In the genomic region with DNA sequence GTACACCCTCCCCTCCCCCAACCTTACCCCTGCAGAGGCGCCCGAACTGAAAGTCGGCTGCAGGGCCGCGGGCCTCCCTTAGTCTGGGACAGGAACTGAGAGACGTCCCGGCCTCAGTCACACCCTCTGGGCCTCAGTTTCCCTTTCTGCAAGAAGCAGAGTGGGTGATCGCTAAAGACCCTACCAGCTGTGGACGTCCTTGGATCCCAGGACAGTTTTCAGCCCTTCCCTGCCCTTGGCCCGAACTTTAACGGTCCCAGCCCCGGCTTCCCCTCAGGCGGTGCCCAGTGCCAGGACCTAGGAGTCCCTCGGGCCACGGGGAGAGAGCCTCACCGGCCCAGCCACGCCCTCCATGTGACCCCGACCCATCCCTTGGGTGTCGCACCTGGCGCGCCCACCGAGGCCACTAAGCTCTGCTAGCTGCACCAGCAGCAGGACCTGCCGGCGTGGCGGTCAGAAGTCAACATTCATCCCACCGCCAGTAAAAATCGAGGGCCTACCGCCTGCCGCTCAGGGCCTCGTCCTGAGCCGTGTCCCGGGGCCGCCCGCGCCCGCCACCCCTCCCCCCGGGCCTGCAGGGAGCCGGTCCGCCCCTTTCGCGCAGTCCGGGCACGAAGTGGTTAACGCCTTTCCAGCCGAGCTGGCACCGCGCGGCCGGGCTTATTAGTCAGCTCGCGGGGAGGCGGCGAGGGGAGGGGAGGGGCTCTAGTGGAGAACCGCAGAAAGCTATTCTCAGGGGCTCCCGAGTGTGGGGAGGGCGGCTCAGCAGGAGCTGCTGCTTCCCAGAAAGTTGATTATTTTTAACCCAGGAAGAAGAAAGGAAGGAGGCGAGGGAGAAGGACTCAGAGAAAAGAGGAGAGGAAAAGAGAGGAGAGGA, we compare ENCODE assay signal across 8 cellular contexts.
DNase-seq lines count a peak whose midpoint lies in the region; ATAC-seq and TF ChIP-seq lines count a peak whose summit lies in the region.

No MANE protein-coding gene starts in this region.

- DNase-seq in DMS79 treated with DMSO at 0.1 percent for 48 hours (lab: John Stamatoyannopoulos, UW) = peak; percentile 92
- DNase-seq in MV-4-11 (lab: John Stamatoyannopoulos, UW) = peak; percentile 83
- peak; percentile 59 to 65 (median 64) for DNase-seq in T-helper 17 cell
- DNase-seq in left ventricle myocardium superior = peak; percentile 98
- DNase-seq in posterior cingulate gyrus = peak; percentile 92 to 99 (median 96)
- DNase-seq in tibial artery = peak; percentile 98

- peaks cover 10 to 88% (median 84%) of the 10 kb centered on the region in 4 donors for H3K4me1 ChIP-seq in tibial artery

- ATAC-seq in T-helper 17 cell (peak; percentile 69), left ventricle myocardium superior (peak; percentile 83), GM18861 (IDR thresholded peaks at IDR 0.05; ENCODE audit: unreplicated experiment) (no peak)

- H3K36me3 ChIP-seq in tibial artery = peaks cover 0 to 3% (median 0%) of the 10 kb centered on the region in 3 donors

- H3K4me3 Mint-ChIP-seq in T-helper 17 cell = peak overlapping the region; percentile 89

- peaks cover 8% of the 10 kb centered on the region for H3K36me3 Mint-ChIP-seq in T-helper 17 cell (ENCODE audit: low read depth)

- intact Hi-C loops in left ventricle myocardium superior (cut with micrococcal nuclease) (no loop called here), posterior cingulate gyrus (cut with DNase I) (loop anchor here (5.0 kb wide), 3 partner anchors 34 to 319 kb away; partner anchors contain the start of gene IER5L), tibial artery (cut with DNase I; ENCODE audit: low total_unique reads) (loop anchor here (5.0 kb wide), 2 partner anchors 111 to 164 kb away; no protein-coding TSS in a partner anchor)

- no peak for TF ChIP-seq CTCF in tibial artery (IDR thresholded peaks at IDR 0.05)

- H3K9me3 ChIP-seq in T-helper 17 cell (ENCODE audit: control insufficient read depth, low read length, poor library complexity, severe bottlenecking) (no peaks in the 10 kb centered on the region), tibial artery (no peaks in the 10 kb centered on the region)

- no peaks in the 10 kb centered on the region for H3K27me3 Mint-ChIP-seq in T-helper 17 cell

- peaks cover 42% of the 10 kb centered on the region for H3K4me1 Mint-ChIP-seq in T-helper 17 cell

- H3K27ac ChIP-seq in angular gyrus (ENCODE audit: low read depth, low read length) (peak overlapping the region; percentile 97), tibial artery (peak overlapping the region; percentile 100)

- H3K27me3 ChIP-seq in tibial artery = no peaks in the 10 kb centered on the region

- H3K4me3 ChIP-seq in tibial artery = peak overlapping the region; percentile 62 to 73

- peak overlapping the region; percentile 94 for H3K27ac Mint-ChIP-seq in T-helper 17 cell
